Comparison of ENCODE assay signal across 34 cellular contexts in the genomic region with DNA sequence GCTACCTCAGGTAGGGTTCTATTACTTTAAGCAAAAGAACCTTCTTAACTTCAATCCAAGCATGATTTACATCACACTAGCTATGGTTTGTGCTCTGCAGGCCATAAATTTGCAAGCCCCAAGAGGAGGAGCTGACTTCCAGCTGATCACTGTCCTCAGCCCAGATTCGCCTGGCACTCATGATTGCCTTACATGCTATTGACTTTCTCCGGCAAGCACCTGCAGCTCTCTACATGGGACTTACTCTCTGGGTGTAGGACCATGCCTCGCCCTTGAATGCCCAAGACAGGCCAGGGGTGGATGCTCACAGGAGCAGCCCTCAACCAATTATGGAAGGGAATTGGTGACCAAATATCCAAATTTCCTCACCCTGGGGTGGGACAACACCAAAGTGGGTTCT.
"Had no signal": no experiment of that assay in that cellular context is flagged by ENCODE, and none has a peak within 500 bp of the region (broad histone marks: within the 10 kb centered on the region; RNA-seq: fewer than 3 reads in every experiment).

No MANE protein-coding gene starts in this region.

- H3K27ac ChIP-seq: adrenal gland, body of pancreas, brain microvascular endothelial cell, breast epithelium had no signal

- H3K36me3 Mint-ChIP-seq: activated CD4-positive, alpha-beta memory T cell treated with anti-CD3 and anti-CD28 coated beads for 36 hours; activated CD8-positive, alpha-beta memory T cell treated with anti-CD3 and anti-CD28 coated beads, Interleukin-2, amount 10 ng/mL, durations not matched to agents 7 days and 5 days had no signal

- H3K9me3 ChIP-seq: adrenal gland, body of pancreas, breast epithelium had no signal

- DNase-seq: activated B cell treated with CpG ODN at 0.5 μM for 24 hours; activated CD4-positive, alpha-beta memory T cell treated with anti-CD3 and anti-CD28 coated beads for 36 hours; activated CD4-positive, alpha-beta T cell treated with anti-CD3 and anti-CD28 coated beads for 4 hours; activated CD4-positive, alpha-beta T cell treated with anti-CD3 and anti-CD28 coated beads, Interleukin-2, amount 10 ng/mL, durations not matched to agents 24 days and 14 days; activated CD4-positive, alpha-beta T cell treated with anti-CD3 and anti-CD28 coated beads, Interleukin-2, amount 50 U/mL, for 1 hour; activated CD4-positive, alpha-beta T cell treated with anti-CD3 and anti-CD28 coated beads, Interleukin-2, amount 50 U/mL, for 4 hours; activated CD4-positive, CD25-positive, alpha-beta regulatory T cell treated with anti-CD3 and anti-CD28 coated beads, Interleukin-2, amount 50 U/mL, for 72 hours; activated CD8-positive, alpha-beta memory T cell treated with anti-CD3 and anti-CD28 coated beads, Interleukin-2, amount 10 ng/mL, durations not matched to agents 7 days and 5 days; activated CD8-positive, alpha-beta T cell treated with anti-CD3 and anti-CD28 coated beads for 36 hours; activated effector memory CD4-positive, alpha-beta T cell treated with anti-CD3 and anti-CD28 coated beads, Interleukin-2, amount 50 U/mL, for 16 hours; activated gamma-delta T cell treated with Interleukin-2 at 50 U/mL for 16 hours; activated naive CD4-positive, alpha-beta T cell; activated naive CD4-positive, alpha-beta T cell treated with anti-CD3 and anti-CD28 coated beads for 36 hours; activated naive CD4-positive, alpha-beta T cell treated with anti-CD3 and anti-CD28 coated beads, Interleukin-2, amount 50 U/mL, for 16 hours; activated naive CD8-positive, alpha-beta T cell treated with anti-CD3 and anti-CD28 coated beads for 36 hours; activated T-cell treated with anti-CD3 and anti-CD28 coated beads for 4 hours; activated T-cell treated with anti-CD3 and anti-CD28 coated beads, Interleukin-2, amount 50 U/mL, for 1 hour; activated T-cell treated with anti-CD3 and anti-CD28 coated beads, Interleukin-2, amount 50 U/mL, for 4 hours; activated T-cell treated with anti-CD3 and anti-CD28 coated beads, Interleukin-2, amount 50 U/mL, for 72 hours; adrenal gland; amniotic stem cell; aorta; body of pancreas; brain microvascular endothelial cell; central memory CD4-positive, alpha-beta T cell; T-helper 1 cell; T-helper 2 cell; T-helper 9 cell had no signal

- H3K27ac Mint-ChIP-seq: activated B cell treated with CpG ODN at 0.5 μM for 24 hours; activated CD4-positive, alpha-beta memory T cell treated with anti-CD3 and anti-CD28 coated beads for 36 hours; activated CD4-positive, alpha-beta T cell treated with anti-CD3 and anti-CD28 coated beads, Interleukin-2, amount 10 ng/mL, durations not matched to agents 24 days and 14 days; activated CD8-positive, alpha-beta memory T cell treated with anti-CD3 and anti-CD28 coated beads, Interleukin-2, amount 10 ng/mL, durations not matched to agents 7 days and 5 days; activated CD8-positive, alpha-beta T cell treated with anti-CD3 and anti-CD28 coated beads for 36 hours; activated naive CD4-positive, alpha-beta T cell treated with anti-CD3 and anti-CD28 coated beads for 36 hours; activated naive CD4-positive, alpha-beta T cell treated with anti-CD3 and anti-CD28 coated beads, Interleukin-2, amount 50 U/mL, for 72 hours; activated naive CD8-positive, alpha-beta T cell treated with anti-CD3 and anti-CD28 coated beads for 36 hours; activated T-cell treated with anti-CD3 and anti-CD28 coated beads, Interleukin-2, amount 50 U/mL, for 72 hours; activated T-helper 1 cell treated with anti-CD3 and anti-CD28 coated beads, Interleukin-12 subunit alpha, Interleukin-12 subunit beta, Interleukin-2, Interleukin-4 antibody, amounts not matched to agents 30 ng/mL and 10 ng/mL and 1 ng/mL, durations not matched to agents 14 hours and 24 hours and 36 hours; activated T-helper 17 cell treated with anti-CD3 and anti-CD28 coated beads, Interleukin-2, amount 50 U/mL, for 72 hours; T-helper 1 cell treated with Interleukin-12 subunit alpha and Interleukin-12 subunit beta and Interleukin-4 antibody, amounts not matched to agents 30 μg/mL and 1 μg/mL, for 36 hours; T-helper 2 cell treated with Interferon-gamma antibody and Interleukin-4, amounts not matched to agents 5 μg/mL and 100 μg/mL, for 36 hours had no signal

- H3K36me3 ChIP-seq: adrenal gland, brain microvascular endothelial cell, breast epithelium had no signal

- H3K4me3 Mint-ChIP-seq: activated B cell treated with CpG ODN at 0.5 μM for 24 hours; activated CD4-positive, alpha-beta memory T cell treated with anti-CD3 and anti-CD28 coated beads for 36 hours; activated CD4-positive, alpha-beta T cell treated with anti-CD3 and anti-CD28 coated beads, Interleukin-2, amount 10 ng/mL, durations not matched to agents 24 days and 14 days; activated CD8-positive, alpha-beta memory T cell treated with anti-CD3 and anti-CD28 coated beads, Interleukin-2, amount 10 ng/mL, durations not matched to agents 7 days and 5 days; activated CD8-positive, alpha-beta T cell treated with anti-CD3 and anti-CD28 coated beads for 36 hours; activated naive CD4-positive, alpha-beta T cell treated with anti-CD3 and anti-CD28 coated beads for 36 hours; activated naive CD8-positive, alpha-beta T cell treated with anti-CD3 and anti-CD28 coated beads for 36 hours; activated T-cell treated with anti-CD3 and anti-CD28 coated beads, Interleukin-2, amount 50 U/mL, for 4 hours; activated T-cell treated with anti-CD3 and anti-CD28 coated beads, Interleukin-2, amount 50 U/mL, for 72 hours; activated T-helper 1 cell treated with anti-CD3 and anti-CD28 coated beads, Interleukin-12 subunit alpha, Interleukin-12 subunit beta, Interleukin-2, Interleukin-4 antibody, amounts not matched to agents 30 ng/mL and 10 ng/mL and 1 ng/mL, durations not matched to agents 14 hours and 24 hours and 36 hours; activated T-helper 17 cell treated with anti-CD3 and anti-CD28 coated beads, Interleukin-2, amount 50 U/mL, for 72 hours; T-helper 1 cell treated with Interleukin-12 subunit alpha and Interleukin-12 subunit beta and Interleukin-4 antibody, amounts not matched to agents 30 μg/mL and 1 μg/mL, for 36 hours; T-helper 2 cell treated with Interferon-gamma antibody and Interleukin-4, amounts not matched to agents 5 μg/mL and 100 μg/mL, for 36 hours had no signal

- H3K4me1 ChIP-seq: breast epithelium had no signal

- ATAC-seq: activated CD8-positive, alpha-beta memory T cell treated with anti-CD3 and anti-CD28 coated beads, Interleukin-2, amount 10 ng/mL, durations not matched to agents 7 days and 5 days; activated CD8-positive, alpha-beta T cell treated with anti-CD3 and anti-CD28 coated beads for 36 hours; activated naive CD4-positive, alpha-beta T cell treated with anti-CD3 and anti-CD28 coated beads, Interleukin-2, amount 50 U/mL, for 72 hours; activated T-cell treated with anti-CD3 and anti-CD28 coated beads, Interleukin-2, amount 50 U/mL, for 4 hours; activated T-cell treated with anti-CD3 and anti-CD28 coated beads, Interleukin-2, amount 50 U/mL, for 72 hours; activated T-helper 17 cell treated with anti-CD3 and anti-CD28 coated beads, Interleukin-2, amount 50 U/mL, for 72 hours; body of pancreas had no signal

- H3K9me3 Mint-ChIP-seq: activated B cell treated with CpG ODN at 0.5 μM for 24 hours; activated CD4-positive, alpha-beta memory T cell treated with anti-CD3 and anti-CD28 coated beads for 36 hours; activated CD4-positive, alpha-beta T cell treated with anti-CD3 and anti-CD28 coated beads, Interleukin-2, amount 10 ng/mL, durations not matched to agents 24 days and 14 days; activated CD8-positive, alpha-beta T cell treated with anti-CD3 and anti-CD28 coated beads for 36 hours; activated naive CD4-positive, alpha-beta T cell treated with anti-CD3 and anti-CD28 coated beads, Interleukin-2, amount 50 U/mL, for 72 hours; activated naive CD8-positive, alpha-beta T cell treated with anti-CD3 and anti-CD28 coated beads for 36 hours; activated T-cell treated with anti-CD3 and anti-CD28 coated beads, Interleukin-2, amount 50 U/mL, for 72 hours; activated T-helper 1 cell treated with anti-CD3 and anti-CD28 coated beads, Interleukin-12 subunit alpha, Interleukin-12 subunit beta, Interleukin-2, Interleukin-4 antibody, amounts not matched to agents 30 ng/mL and 10 ng/mL and 1 ng/mL, durations not matched to agents 14 hours and 24 hours and 36 hours; activated T-helper 17 cell treated with anti-CD3 and anti-CD28 coated beads, Interleukin-2, amount 50 U/mL, for 72 hours; T-helper 1 cell treated with Interleukin-12 subunit alpha and Interleukin-12 subunit beta and Interleukin-4 antibody, amounts not matched to agents 30 μg/mL and 1 μg/mL, for 36 hours; T-helper 2 cell treated with Interferon-gamma antibody and Interleukin-4, amounts not matched to agents 5 μg/mL and 100 μg/mL, for 36 hours had no signal

- H3K4me3 ChIP-seq: adrenal gland, body of pancreas, breast epithelium had no signal
